Comparison of ENCODE assay signal across 14 cellular contexts in the genomic region with DNA sequence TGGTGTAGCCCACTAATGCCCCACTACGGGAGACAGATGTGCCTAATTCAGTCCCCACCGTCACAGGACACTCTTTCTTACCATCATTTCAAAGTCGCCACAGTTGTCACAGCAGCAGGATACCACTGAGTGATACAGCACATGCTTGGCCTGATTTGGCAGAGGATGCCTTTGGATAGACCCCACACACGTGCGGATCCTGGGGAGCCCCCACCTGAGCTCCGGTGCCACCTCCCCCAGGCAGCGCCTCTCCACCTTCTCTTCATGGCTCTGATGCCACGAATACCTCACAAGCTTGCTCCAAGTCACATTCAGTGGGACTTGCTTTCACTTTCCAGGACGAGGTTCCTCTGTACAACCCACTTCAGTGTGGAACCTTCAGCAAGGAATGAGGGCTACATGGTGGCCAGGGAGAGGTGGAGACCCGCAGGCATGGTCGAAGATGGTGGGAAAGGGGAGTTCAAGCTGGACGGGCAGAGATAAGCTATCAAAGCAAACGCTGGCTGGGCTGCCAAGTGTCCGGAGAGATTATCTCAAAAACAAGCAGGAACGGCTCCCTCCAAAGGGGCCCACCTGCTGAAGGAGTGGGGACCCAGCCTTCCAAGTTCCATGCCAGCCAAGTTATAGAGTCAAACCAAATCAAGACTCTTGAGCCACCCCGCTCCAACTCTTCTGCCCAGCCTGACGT.
DNase-seq lines count a peak whose midpoint lies in the region; ATAC-seq and TF ChIP-seq lines count a peak whose summit lies in the region.
"Had no signal": no experiment of that assay in that cellular context is flagged by ENCODE, and none has a peak within 500 bp of the region (broad histone marks: within the 10 kb centered on the region; RNA-seq: fewer than 3 reads in every experiment).

No MANE protein-coding gene starts in this region.

- H3K9me3 Mint-ChIP-seq in glutamatergic neuron (ENCODE audit: unreplicated experiment), result peaks cover 15% of the 10 kb centered on the region
- H3K9me3 Mint-ChIP-seq: naive thymus-derived CD8-positive, alpha-beta T cell had no signal

- DNase-seq in CMK (ENCODE audit: low read depth) (peak; percentile 56), glutamatergic neuron (no peak), gastrocnemius medialis (no peak), DMS153 treated with DMSO at 0.1 percent for 48 hours (lab: John Stamatoyannopoulos, UW; ENCODE audit: unreplicated experiment) (no peak), COLO668 (lab: John Stamatoyannopoulos, UW; ENCODE audit: unreplicated experiment) (no peak), WERI-Rb-1 (no peak)
- DNase-seq in effector CD4-positive, alpha-beta T cell, result no peak
- DNase-seq: activated CD8-positive, alpha-beta T cell treated with anti-CD3 and anti-CD28 coated beads, Interleukin-2, amount 10 ng/mL, durations not matched to agents 7 days and 5 days; head of caudate nucleus; NCI-H748 treated with DMSO at 0.1 percent for 48 hours; SHP77 treated with DMSO at 0.1 percent for 48 hours; T-helper 9 cell had no signal

- no peaks in the 10 kb centered on the region for H3K27me3 ChIP-seq in gastrocnemius medialis
- H3K27me3 ChIP-seq in WERI-Rb-1 (ENCODE audit: insufficient read depth, low read depth, severe bottlenecking), result no peaks in the 10 kb centered on the region

- intact Hi-C loops in gastrocnemius medialis (cut with DNase I; ENCODE audit: low total_unique reads), result loop anchor here (5.0 to 10.0 kb wide), 2 partner anchors 293 to 525 kb away; no protein-coding TSS in a partner anchor

- TF ChIP-seq CTCF in VCaP (conservative IDR thresholded peaks at IDR 0.05), result no peak
- no peak for TF ChIP-seq CTCF in glutamatergic neuron (IDR thresholded peaks at IDR 0.05; ENCODE audit: partially characterized antibody, unreplicated experiment)
- TF ChIP-seq CTCF in gastrocnemius medialis (IDR thresholded peaks at IDR 0.05 in 4 of 5, conservative IDR thresholded peaks at IDR 0.05 in 1 of 5), result no peak
- no peak for TF ChIP-seq CTCF in WERI-Rb-1 (IDR thresholded peaks at IDR 0.05; ENCODE audit: low read depth, low read length)

- peaks cover under 1% of the 10 kb centered on the region for H3K36me3 Mint-ChIP-seq in glutamatergic neuron (ENCODE audit: unreplicated experiment)
- H3K36me3 Mint-ChIP-seq: naive thymus-derived CD8-positive, alpha-beta T cell had no signal

- H3K4me1 Mint-ChIP-seq in glutamatergic neuron (ENCODE audit: low read depth, unreplicated experiment), result peaks cover 52% of the 10 kb centered on the region

- H3K4me1 ChIP-seq in gastrocnemius medialis, result peaks cover 63 to 91% of the 10 kb centered on the region in 2 donors

- peak overlapping the region; percentile 86 for H3K27ac Mint-ChIP-seq in glutamatergic neuron (ENCODE audit: unreplicated experiment)
- H3K27ac Mint-ChIP-seq: activated CD8-positive, alpha-beta T cell treated with anti-CD3 and anti-CD28 coated beads, Interleukin-2, amount 10 ng/mL, durations not matched to agents 7 days and 5 days; naive thymus-derived CD8-positive, alpha-beta T cell had no signal

- H3K36me3 ChIP-seq in gastrocnemius medialis (no peaks in the 10 kb centered on the region), WERI-Rb-1 (no peaks in the 10 kb centered on the region)

- H3K4me3 Mint-ChIP-seq in glutamatergic neuron (ENCODE audit: unreplicated experiment), result no peak overlapping the region
- H3K4me3 Mint-ChIP-seq: activated CD8-positive, alpha-beta T cell treated with anti-CD3 and anti-CD28 coated beads, Interleukin-2, amount 10 ng/mL, durations not matched to agents 7 days and 5 days; naive thymus-derived CD8-positive, alpha-beta T cell had no signal

- H3K9me3 ChIP-seq in gastrocnemius medialis (no peaks in the 10 kb centered on the region), WERI-Rb-1 (ENCODE audit: severe bottlenecking) (no peaks in the 10 kb centered on the region)

- H3K4me3 ChIP-seq in gastrocnemius medialis (no peak overlapping the region), WERI-Rb-1 (ENCODE audit: low read depth, low read length) (no peak overlapping the region)

- H3K27me3 Mint-ChIP-seq in glutamatergic neuron (ENCODE audit: unreplicated experiment), result peaks cover 13% of the 10 kb centered on the region

- TF ChIP-seq POLR2A in gastrocnemius medialis (IDR thresholded peaks at IDR 0.05), result no peak

- in situ Hi-C loops in gastrocnemius medialis (cut with MboI; ENCODE audit: low sequenced_read_pairs in 4 of 4), result loop anchor here in 3 of 4 donors (10.0 to 25.0 kb wide), 3 partner anchors 105 to 295 kb away; no protein-coding TSS in a partner anchor

- H3K27ac ChIP-seq in VCaP (peak overlapping the region; percentile 24), gastrocnemius medialis (peak overlapping the region in 3 of 4 donors; percentile 14 to 43 (median 20)), WERI-Rb-1 (no peak overlapping the region)

- ATAC-seq in gastrocnemius medialis, result no peak
- ATAC-seq: activated CD8-positive, alpha-beta T cell treated with anti-CD3 and anti-CD28 coated beads, Interleukin-2, amount 10 ng/mL, durations not matched to agents 7 days and 5 days; naive thymus-derived CD8-positive, alpha-beta T cell had no signal
